26 cellular contexts compared by ENCODE assay signal in the genomic region with DNA sequence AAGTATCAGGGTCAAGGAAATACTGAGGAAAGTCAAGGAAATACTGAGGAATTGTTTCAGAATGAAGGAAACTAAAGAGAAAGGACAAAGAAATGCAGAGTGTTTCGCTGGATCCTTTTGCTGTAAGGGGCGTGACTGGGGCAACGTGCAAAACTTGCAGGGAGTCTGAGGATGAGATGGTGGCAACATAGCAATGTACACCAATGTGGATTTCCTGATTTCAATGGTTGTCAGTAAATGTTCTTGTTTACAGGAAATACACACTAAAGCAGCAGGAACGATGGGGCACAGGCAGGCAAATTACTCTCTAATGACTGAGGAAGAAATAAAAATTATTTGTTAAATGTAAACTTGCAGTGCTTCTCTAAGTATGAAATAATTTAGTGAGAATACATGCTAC. TPM values are rescaled to one million over a fixed set of nuclear protein-coding genes. Genes with fewer than 3 reads are reported as not detected.
DNase-seq lines count a peak whose midpoint lies in the region; ATAC-seq, FAIRE-seq and TF ChIP-seq lines count a peak whose summit lies in the region.
"Had no signal": no experiment of that assay in that cellular context is flagged by ENCODE, and none has a peak within 500 bp of the region (broad histone marks: within the 10 kb centered on the region; RNA-seq: fewer than 3 reads in every experiment).

No MANE protein-coding gene starts in this region.

- H3K9me3 ChIP-seq in right lobe of liver (no peaks in the 10 kb centered on the region), HepG2 (ENCODE audit: low read length) (no peaks in the 10 kb centered on the region), neural progenitor cell (ENCODE audit: low read depth) (no peaks in the 10 kb centered on the region)
- H3K9me3 ChIP-seq: BLaER1 treated with 17β-estradiol and CSF1 and Interleukin-3, amounts not matched to agents 10 nM and 100 nM; left lung; pancreas; SJSA1; tibial artery had no signal

- no peak overlapping the region for H3K9ac ChIP-seq in HepG2 (ENCODE audit: insufficient read depth, low read depth, low read length)
- no peak overlapping the region for H3K9ac ChIP-seq in neural progenitor cell
- H3K9ac ChIP-seq: BLaER1 treated with 17β-estradiol and CSF1 and Interleukin-3, amounts not matched to agents 10 nM and 100 nM had no signal

- H3K4me2 ChIP-seq in HepG2 (ENCODE audit: low read depth, low read length) (no peak overlapping the region), neural progenitor cell (no peak overlapping the region)
- H3K4me2 ChIP-seq: BLaER1 treated with 17β-estradiol and CSF1 and Interleukin-3, amounts not matched to agents 10 nM and 100 nM had no signal

- H3K9me3 Mint-ChIP-seq in activated CD8-positive, alpha-beta T cell treated with anti-CD3 and anti-CD28 coated beads, Interleukin-2, amount 10 ng/mL, durations not matched to agents 7 days and 5 days (ENCODE audit: insufficient read depth) = no peaks in the 10 kb centered on the region
- H3K9me3 Mint-ChIP-seq in endothelial cell (ENCODE audit: unreplicated experiment) (no peaks in the 10 kb centered on the region), neural progenitor cell (no peaks in the 10 kb centered on the region)
- H3K9me3 Mint-ChIP-seq in stimulated activated effector memory CD8-positive, alpha-beta T cell treated with anti-CD3 and anti-CD28 coated beads, Interleukin-12 subunit alpha, Interleukin-12 subunit beta, amount 100 ng/mL, for 72 hours = no peaks in the 10 kb centered on the region
- H3K9me3 Mint-ChIP-seq: activated naive CD4-positive, alpha-beta T cell treated with anti-CD3 and anti-CD28 coated beads, Interleukin-2, amount 50 U/mL, for 24 hours; H9; mesothelial cell of epicardium; nephron; stimulated activated naive CD8-positive, alpha-beta T cell treated with anti-CD3 and anti-CD28 coated beads, Interleukin-15, amount 100 ng/mL, for 72 hours had no signal

- no peak for TF ChIP-seq CTCF in right lobe of liver (IDR thresholded peaks at IDR 0.05)
- no peak for TF ChIP-seq CTCF in HepG2 (CRISPR knock-in tag; IDR thresholded peaks at IDR 0.05)
- TF ChIP-seq CTCF in endothelial cell (IDR thresholded peaks at IDR 0.05; ENCODE audit: unreplicated experiment) = no peak
- no peak for TF ChIP-seq CTCF in neural progenitor cell (IDR thresholded peaks at IDR 0.05)

- H3K4me3 Mint-ChIP-seq in activated CD8-positive, alpha-beta T cell treated with anti-CD3 and anti-CD28 coated beads, Interleukin-2, amount 10 ng/mL, durations not matched to agents 7 days and 5 days = no peak overlapping the region
- H3K4me3 Mint-ChIP-seq in endothelial cell (ENCODE audit: unreplicated experiment) = peak overlapping the region; percentile 24
- peak overlapping the region; percentile 1 for H3K4me3 Mint-ChIP-seq in stimulated activated effector memory CD8-positive, alpha-beta T cell treated with anti-CD3 and anti-CD28 coated beads, Interleukin-12 subunit alpha, Interleukin-12 subunit beta, amount 100 ng/mL, for 72 hours
- no peak overlapping the region for H3K4me3 Mint-ChIP-seq in neural progenitor cell
- H3K4me3 Mint-ChIP-seq: activated naive CD4-positive, alpha-beta T cell treated with anti-CD3 and anti-CD28 coated beads, Interleukin-2, amount 50 U/mL, for 24 hours; H9; mesothelial cell of epicardium; nephron; stimulated activated naive CD8-positive, alpha-beta T cell treated with anti-CD3 and anti-CD28 coated beads, Interleukin-15, amount 100 ng/mL, for 72 hours had no signal

- FAIRE-seq in HepG2 (lab: Jason Lieb, UNC) = no peak
- FAIRE-seq: D721Med, pancreas had no signal

- DNase-seq in right lobe of liver = no peak
- DNase-seq in HepG2 (ENCODE audit: low spot score) = no peak
- DNase-seq in activated CD8-positive, alpha-beta T cell treated with anti-CD3 and anti-CD28 coated beads, Interleukin-2, amount 10 ng/mL, durations not matched to agents 7 days and 5 days = no peak
- DNase-seq in endothelial cell (ENCODE audit: low spot score) = no peak
- DNase-seq in stimulated activated effector memory CD8-positive, alpha-beta T cell treated with anti-CD3 and anti-CD28 coated beads, Interleukin-12 subunit alpha, Interleukin-12 subunit beta, amount 100 ng/mL, for 72 hours (ENCODE audit: low spot score in 2 of 2) = no peak
- no peak for DNase-seq in cardiac septum (ENCODE audit: low spot score)
- DNase-seq in midbrain (lab: John Stamatoyannopoulos, UW) = no peak
- no peak for DNase-seq in neural progenitor cell (ENCODE audit: low spot score)
- DNase-seq: foreskin melanocyte; H9; hippocampal formation; Kasumi-1; left lung; NCI-H187 treated with DMSO at 0.1 percent for 48 hours; NCI-H526; pancreas; right cardiac atrium; stimulated activated CD4-positive, alpha-beta T cell treated with anti-CD3 and anti-CD28 coated beads, Interleukin-4, amount 100 ng/mL, for 4 hours; stimulated activated naive CD8-positive, alpha-beta T cell treated with anti-CD3 and anti-CD28 coated beads, Interleukin-15, amount 100 ng/mL, for 72 hours; tibial artery had no signal

- CTCF ChIA-PET in HepG2 (lab: Yijun Ruan, JAX; ENCODE audit: low intra/inter-chr PET ratio, low total read pairs) = no interaction called here
- CTCF ChIA-PET in activated CD8-positive, alpha-beta T cell treated with anti-CD3 and anti-CD28 coated beads, Interleukin-2, amount 10 ng/mL, durations not matched to agents 7 days and 5 days (lab: Charles Lee) = no interaction called here

- peaks cover 54% of the 10 kb centered on the region for H3K36me3 Mint-ChIP-seq in activated CD8-positive, alpha-beta T cell treated with anti-CD3 and anti-CD28 coated beads, Interleukin-2, amount 10 ng/mL, durations not matched to agents 7 days and 5 days (ENCODE audit: low read depth)
- H3K36me3 Mint-ChIP-seq in endothelial cell (ENCODE audit: low read depth, unreplicated experiment) = peaks cover 36% of the 10 kb centered on the region
- H3K36me3 Mint-ChIP-seq in stimulated activated effector memory CD8-positive, alpha-beta T cell treated with anti-CD3 and anti-CD28 coated beads, Interleukin-12 subunit alpha, Interleukin-12 subunit beta, amount 100 ng/mL, for 72 hours = peaks cover 93% of the 10 kb centered on the region
- peaks cover 24% of the 10 kb centered on the region for H3K36me3 Mint-ChIP-seq in neural progenitor cell

- H3K4me3 ChIP-seq in right lobe of liver (no peak overlapping the region), HepG2 (replicated peaks in 1 of 3; ENCODE audit: insufficient read depth in 1 of 3, low read depth in 2 of 3, low read length in 3 of 3) (no peak overlapping the region), neural progenitor cell (no peak overlapping the region)
- H3K4me3 ChIP-seq: BLaER1 treated with 17β-estradiol and CSF1 and Interleukin-3, amounts not matched to agents 10 nM and 100 nM; left lung; pancreas; SJSA1; tibial artery had no signal

- ATAC-seq in right lobe of liver (peak; percentile 21 to 46 (median 29)), HepG2 (no peak)
- ATAC-seq in activated CD8-positive, alpha-beta T cell treated with anti-CD3 and anti-CD28 coated beads, Interleukin-2, amount 10 ng/mL, durations not matched to agents 7 days and 5 days = no peak
- ATAC-seq in stimulated activated effector memory CD8-positive, alpha-beta T cell treated with anti-CD3 and anti-CD28 coated beads, Interleukin-12 subunit alpha, Interleukin-12 subunit beta, amount 100 ng/mL, for 72 hours = no peak
- ATAC-seq: left lung; pancreas; right cardiac atrium; stimulated activated naive CD8-positive, alpha-beta T cell treated with anti-CD3 and anti-CD28 coated beads, Interleukin-15, amount 100 ng/mL, for 72 hours had no signal

- TF ChIP-seq POLR2A in right lobe of liver (IDR thresholded peaks at IDR 0.05) = no peak
- TF ChIP-seq POLR2A in HepG2 (IDR thresholded peaks at IDR 0.05; ENCODE audit: insufficient read depth in 1 of 2, low read depth in 2 of 2, low read length in 2 of 2) = no peak

- H2AFZ ChIP-seq in HepG2 (ENCODE audit: low read length) (no peak overlapping the region), neural progenitor cell (replicated peaks) (no peak overlapping the region)

- intact Hi-C loops in right lobe of liver (cut with DNase I) (no loop called here), HepG2 (cut with micrococcal nuclease; ENCODE audit: unreplicated experiment) (no loop called here), cardiac septum (cut with DNase I) (no loop called here)

- no peak for TF ChIP-seq RAD21 in HepG2 (CRISPR knock-in tag; IDR thresholded peaks at IDR 0.05)

- H3K27me3 ChIP-seq in right lobe of liver (no peaks in the 10 kb centered on the region), HepG2 (ENCODE audit: control insufficient read depth in 1 of 2, insufficient read depth in 2 of 2, low read length in 2 of 2) (no peaks in the 10 kb centered on the region), neural progenitor cell (no peaks in the 10 kb centered on the region)
- H3K27me3 ChIP-seq: BLaER1 treated with 17β-estradiol and CSF1 and Interleukin-3, amounts not matched to agents 10 nM and 100 nM; left lung; pancreas; SJSA1; tibial artery had no signal

- TF ChIP-seq EP300 in HepG2 (IDR thresholded peaks at IDR 0.05; ENCODE audit: low read depth in 2 of 2, low read length in 2 of 2) (no peak), HepG2 (CRISPR knock-in tag; IDR thresholded peaks at IDR 0.05; ENCODE audit: borderline replicate concordance) (no peak)

- WGBS in right lobe of liver (ENCODE audit: insufficient coverage, low coverage, low lambda C conversion rate, missing lambda C conversion rate) = 70% methylated on average over 4 of the region's 4 CpGs
- WGBS in HepG2 (ENCODE audit: low lambda C conversion rate) = 95% methylated on average over 4 of the region's 4 CpGs

- in situ Hi-C loops in HepG2 (cut with HindIII; ENCODE audit: extremely low pct_ligation_motif_present, low pct_unique_long_range_greater_than_20kb) = no loop called here

- POLR2A ChIA-PET in HepG2 (lab: Yijun Ruan, JAX) = no interaction called here
- POLR2A ChIA-PET in activated CD8-positive, alpha-beta T cell treated with anti-CD3 and anti-CD28 coated beads, Interleukin-2, amount 10 ng/mL, durations not matched to agents 7 days and 5 days (lab: Charles Lee) = no interaction called here

- H3K79me2 ChIP-seq in HepG2 (ENCODE audit: insufficient read depth, low read length) (no peaks in the 10 kb centered on the region), neural progenitor cell (ENCODE audit: low read depth) (no peaks in the 10 kb centered on the region)

- H3K4me1 Mint-ChIP-seq in activated CD8-positive, alpha-beta T cell treated with anti-CD3 and anti-CD28 coated beads, Interleukin-2, amount 10 ng/mL, durations not matched to agents 7 days and 5 days (ENCODE audit: low read depth) = peaks cover 20% of the 10 kb centered on the region
- H3K4me1 Mint-ChIP-seq in endothelial cell (ENCODE audit: unreplicated experiment) (peaks cover 5% of the 10 kb centered on the region), neural progenitor cell (no peaks in the 10 kb centered on the region)
- H3K4me1 Mint-ChIP-seq in stimulated activated effector memory CD8-positive, alpha-beta T cell treated with anti-CD3 and anti-CD28 coated beads, Interleukin-12 subunit alpha, Interleukin-12 subunit beta, amount 100 ng/mL, for 72 hours = peaks cover 35% of the 10 kb centered on the region
- H3K4me1 Mint-ChIP-seq: H9, mesothelial cell of epicardium, nephron had no signal

- H3K27ac ChIP-seq in right lobe of liver (no peak overlapping the region), HepG2 (ENCODE audit: extremely low read length, insufficient read depth, low read length) (no peak overlapping the region), neural progenitor cell (no peak overlapping the region)
- H3K27ac ChIP-seq: BLaER1 treated with 17β-estradiol and CSF1 and Interleukin-3, amounts not matched to agents 10 nM and 100 nM; left lung; pancreas; SJSA1; tibial artery had no signal

- H3F3A ChIP-seq in neural progenitor cell (ENCODE audit: low read depth) = no peaks in the 10 kb centered on the region

- peak overlapping the region; percentile 50 for H3K27ac Mint-ChIP-seq in activated CD8-positive, alpha-beta T cell treated with anti-CD3 and anti-CD28 coated beads, Interleukin-2, amount 10 ng/mL, durations not matched to agents 7 days and 5 days
- H3K27ac Mint-ChIP-seq in endothelial cell (ENCODE audit: unreplicated experiment) = peak overlapping the region; percentile 76
- H3K27ac Mint-ChIP-seq in stimulated activated effector memory CD8-positive, alpha-beta T cell treated with anti-CD3 and anti-CD28 coated beads, Interleukin-12 subunit alpha, Interleukin-12 subunit beta, amount 100 ng/mL, for 72 hours = peak overlapping the region; percentile 68
- H3K27ac Mint-ChIP-seq in neural progenitor cell = no peak overlapping the region
- H3K27ac Mint-ChIP-seq: H9, mesothelial cell of epicardium, nephron had no signal

- no peaks in the 10 kb centered on the region for H4K20me1 ChIP-seq in HepG2 (ENCODE audit: insufficient read depth, low read length)
- H4K20me1 ChIP-seq in neural progenitor cell (ENCODE audit: low read depth) = no peaks in the 10 kb centered on the region

- no TSS peak for BruUV-seq in HepG2 (replicated peaks; lab: Mats Ljungman, UMichigan)

- H3K4me1 ChIP-seq in right lobe of liver (peaks cover 0 to 17% (median 2%) of the 10 kb centered on the region in 4 donors), HepG2 (ENCODE audit: insufficient read depth, low read length) (no peaks in the 10 kb centered on the region), neural progenitor cell (no peaks in the 10 kb centered on the region)
- H3K4me1 ChIP-seq: BLaER1 treated with 17β-estradiol and CSF1 and Interleukin-3, amounts not matched to agents 10 nM and 100 nM; pancreas had no signal

- no peaks in the 10 kb centered on the region for H3K27me3 Mint-ChIP-seq in activated CD8-positive, alpha-beta T cell treated with anti-CD3 and anti-CD28 coated beads, Interleukin-2, amount 10 ng/mL, durations not matched to agents 7 days and 5 days (ENCODE audit: low read depth)
- H3K27me3 Mint-ChIP-seq in endothelial cell (ENCODE audit: unreplicated experiment) (no peaks in the 10 kb centered on the region), neural progenitor cell (ENCODE audit: insufficient read depth, low read depth) (no peaks in the 10 kb centered on the region)
- H3K27me3 Mint-ChIP-seq: activated naive CD4-positive, alpha-beta T cell treated with anti-CD3 and anti-CD28 coated beads, Interleukin-2, amount 50 U/mL, for 24 hours; stimulated activated naive CD8-positive, alpha-beta T cell treated with anti-CD3 and anti-CD28 coated beads, Interleukin-15, amount 100 ng/mL, for 72 hours had no signal

- H3K36me3 ChIP-seq in right lobe of liver = peaks cover 7 to 82% (median 22%) of the 10 kb centered on the region in 4 donors
- H3K36me3 ChIP-seq in HepG2 (replicated peaks in 1 of 2; ENCODE audit: control insufficient read depth in 1 of 2, insufficient read depth in 2 of 2, low read length in 2 of 2) = peaks cover 18 to 61% of the 10 kb centered on the region in 2 experiments
- H3K36me3 ChIP-seq in neural progenitor cell = no peaks in the 10 kb centered on the region

RNA-seq across cellular contexts. Expression of a gene that starts 34.4 kb away (rescaled TPM):
- 10 to 100 TPM; 17.1 to 24.9 (median 21.0) TPM for total RNA-seq in right lobe of liver
- total RNA-seq in HepG2 (2016; rRNA removed; fragmentation: Illumina TruSeq; extraction: Trizol) = 8.7 and 10.2 TPM in 2 replicates
- total RNA-seq in HepG2 (2016; cell fraction: cytosol; rRNA removed; fragmentation: Illumina TruSeq; extraction: Trizol; ENCODE audit: low read depth) = 11.2 and 16.0 TPM in 2 replicates
- total RNA-seq in HepG2 (2016; cell fraction: insoluble cytoplasmic fraction; rRNA removed; fragmentation: Illumina TruSeq; extraction: Trizol) = 7.8 and 8.6 TPM in 2 replicates
- 4.6 and 5.0 TPM in 2 replicates for total RNA-seq in HepG2 (2016; cell fraction: membrane; rRNA removed; fragmentation: Illumina TruSeq; extraction: Trizol)
- total RNA-seq in HepG2 (2016; cell fraction: nucleus; rRNA removed; fragmentation: Illumina TruSeq; extraction: Trizol) = 15.4 and 17.3 TPM in 2 replicates
- 7.7 and 7.9 TPM in 2 replicates for polyA plus RNA-seq in HepG2 (2011; rRNA removed)
- 4.0 and 5.2 TPM in 2 replicates for polyA plus RNA-seq in HepG2 (2011; cell fraction: cytosol; rRNA removed)
- 20.2 and 21.4 TPM in 2 replicates for polyA plus RNA-seq in HepG2 (2011; cell fraction: nucleus; rRNA removed)
- 6.9 and 7.9 TPM in 2 replicates for polyA plus RNA-seq in HepG2 (2012)
- polyA plus RNA-seq in HepG2 (2016; cell fraction: cytosol; fragmentation: Illumina TruSeq; extraction: Trizol; ENCODE audit: low read depth) = 0.45 and 0.49 TPM in 2 replicates
- polyA plus RNA-seq in HepG2 (2016; cell fraction: insoluble cytoplasmic fraction; fragmentation: Illumina TruSeq; extraction: Trizol; ENCODE audit: low read depth) = 3.4 and 5.0 TPM in 2 replicates
- polyA plus RNA-seq in HepG2 (2016; cell fraction: membrane; fragmentation: Illumina TruSeq; extraction: Trizol; ENCODE audit: low read depth) = 0.88 and 0.91 TPM in 2 replicates
- 18.8 and 20.1 TPM in 2 replicates for polyA plus RNA-seq in HepG2 (2016; cell fraction: nucleus; fragmentation: Illumina TruSeq; extraction: Trizol; ENCODE audit: insufficient read depth, low read depth)
- 37.0 and 76.8 TPM in 2 replicates for polyA minus RNA-seq in HepG2 (2011; rRNA and poly(A)+ RNA removed; ENCODE audit: low replicate concordance)
- 9.7 and 11.1 TPM in 2 replicates for polyA minus RNA-seq in HepG2 (2011; cell fraction: cytosol; rRNA and poly(A)+ RNA removed)
- 41.5 and 44.0 TPM in 2 replicates for polyA minus RNA-seq in HepG2 (2011; cell fraction: nucleus; rRNA and poly(A)+ RNA removed)
- 10 to 100 TPM; 54.1 to 55.3 TPM for total RNA-seq in activated CD8-positive, alpha-beta T cell treated with anti-CD3 and anti-CD28 coated beads, Interleukin-2, amount 10 ng/mL, durations not matched to agents 7 days and 5 days
- total RNA-seq in endothelial cell (ENCODE audit: unreplicated experiment) = 43.3 TPM
- total RNA-seq in cardiac septum = 36.9 TPM
- 10.8 and 17.3 TPM in 2 replicates for total RNA-seq in neural progenitor cell (ENCODE audit: low replicate concordance)

RNA-seq across cellular contexts. Expression of a gene that starts 34.6 kb away (rescaled TPM):
- 10 to 100 TPM; 10.4 to 22.8 (median 14.8) TPM for total RNA-seq in right lobe of liver
- 5.8 and 7.6 TPM in 2 replicates for total RNA-seq in HepG2 (2016; rRNA removed; fragmentation: Illumina TruSeq; extraction: Trizol)
- total RNA-seq in HepG2 (2016; cell fraction: cytosol; rRNA removed; fragmentation: Illumina TruSeq; extraction: Trizol; ENCODE audit: low read depth) = 12.7 and 15.9 TPM in 2 replicates
- total RNA-seq in HepG2 (2016; cell fraction: insoluble cytoplasmic fraction; rRNA removed; fragmentation: Illumina TruSeq; extraction: Trizol) = 7.0 and 8.3 TPM in 2 replicates
- 5.7 and 7.6 TPM in 2 replicates for total RNA-seq in HepG2 (2016; cell fraction: membrane; rRNA removed; fragmentation: Illumina TruSeq; extraction: Trizol)
- 4.0 and 5.4 TPM in 2 replicates for total RNA-seq in HepG2 (2016; cell fraction: nucleus; rRNA removed; fragmentation: Illumina TruSeq; extraction: Trizol)
- 9.6 and 12.2 TPM in 2 replicates for polyA plus RNA-seq in HepG2 (2011; rRNA removed)
- polyA plus RNA-seq in HepG2 (2011; cell fraction: cytosol; rRNA removed) = 12.1 and 14.6 TPM in 2 replicates
- polyA plus RNA-seq in HepG2 (2011; cell fraction: nucleus; rRNA removed) = 9.1 and 11.2 TPM in 2 replicates
- 6.8 and 7.4 TPM in 2 replicates for polyA plus RNA-seq in HepG2 (2012)
- 7.9 and 8.9 TPM in 2 replicates for polyA plus RNA-seq in HepG2 (2016; cell fraction: cytosol; fragmentation: Illumina TruSeq; extraction: Trizol; ENCODE audit: low read depth)
- polyA plus RNA-seq in HepG2 (2016; cell fraction: insoluble cytoplasmic fraction; fragmentation: Illumina TruSeq; extraction: Trizol; ENCODE audit: low read depth) = 7.6 and 7.9 TPM in 2 replicates
- 3.4 and 5.5 TPM in 2 replicates for polyA plus RNA-seq in HepG2 (2016; cell fraction: membrane; fragmentation: Illumina TruSeq; extraction: Trizol; ENCODE audit: low read depth)
- 8.6 TPM in 2 replicates for polyA plus RNA-seq in HepG2 (2016; cell fraction: nucleus; fragmentation: Illumina TruSeq; extraction: Trizol; ENCODE audit: insufficient read depth, low read depth)
- polyA minus RNA-seq in HepG2 (2011; rRNA and poly(A)+ RNA removed; ENCODE audit: low replicate concordance) = 13.0 and 24.6 TPM in 2 replicates
- polyA minus RNA-seq in HepG2 (2011; cell fraction: cytosol; rRNA and poly(A)+ RNA removed) = 3.0 and 5.1 TPM in 2 replicates
- 3.9 and 4.4 TPM in 2 replicates for polyA minus RNA-seq in HepG2 (2011; cell fraction: nucleus; rRNA and poly(A)+ RNA removed)
- 1 to 10 TPM; 4.6 to 5.8 TPM for total RNA-seq in activated CD8-positive, alpha-beta T cell treated with anti-CD3 and anti-CD28 coated beads, Interleukin-2, amount 10 ng/mL, durations not matched to agents 7 days and 5 days
- total RNA-seq in endothelial cell (ENCODE audit: unreplicated experiment) = 29.9 TPM
- total RNA-seq in cardiac septum = 11.1 TPM
- 7.4 and 22.5 TPM in 2 replicates for total RNA-seq in neural progenitor cell (ENCODE audit: low replicate concordance)

Comparison
In these comparisons a context has a peak if more than half of its experiments do, and no peak if none do; other contexts are left out.
1. ATAC-seq: peak in right lobe of liver (4 of 4); none in HepG2 (single experiment), activated CD8-positive, alpha-beta T cell treated with anti-CD3 and anti-CD28 coated beads, Interleukin-2, amount 10 ng/mL, durations not matched to agents 7 days and 5 days (single experiment) and stimulated activated effector memory CD8-positive, alpha-beta T cell treated with anti-CD3 and anti-CD28 coated beads, Interleukin-12 subunit alpha, Interleukin-12 subunit beta, amount 100 ng/mL, for 72 hours (single experiment).
2. H3K4me3 Mint-ChIP-seq: peak in endothelial cell (single experiment) and stimulated activated effector memory CD8-positive, alpha-beta T cell treated with anti-CD3 and anti-CD28 coated beads, Interleukin-12 subunit alpha, Interleukin-12 subunit beta, amount 100 ng/mL, for 72 hours (single experiment); none in activated CD8-positive, alpha-beta T cell treated with anti-CD3 and anti-CD28 coated beads, Interleukin-2, amount 10 ng/mL, durations not matched to agents 7 days and 5 days (single experiment) and neural progenitor cell (single experiment).